In genomic region chr6:33161354-33162320, GRCh38 we compare ENCODE assay signal across 1 cellular context.
TF ChIP-seq lines count a peak whose summit lies in the region.

No MANE protein-coding gene starts in this region.

TF ChIP-seq in GM12878, 131 proteins besides CTCF, POLR2A, EP300 and RAD21 (continues in another document):
- TF ChIP-seq KLF5 (IDR thresholded peaks at IDR 0.05; ENCODE audit: partially characterized antibody) (no peak), TCF12 (IDR thresholded peaks at IDR 0.05; ENCODE audit: low read depth, low read length) (no peak), LARP7 (IDR thresholded peaks at IDR 0.05) (peak; percentile 74; the same call in 1 of the 2 replicates), SMARCA5 (IDR thresholded peaks at IDR 0.05) (peak; percentile 38; the same call in 1 of the 2 replicates), NR2C1 (IDR thresholded peaks at IDR 0.05) (no peak), CEBPB (IDR thresholded peaks at IDR 0.05; ENCODE audit: borderline replicate concordance in 1 of 2, low read depth in 2 of 2, low read length in 2 of 2) (no peak), SREBF1 (IDR thresholded peaks at IDR 0.05; ENCODE audit: low read length) (no peak), POLR2AphosphoS5 (IDR thresholded peaks at IDR 0.05; ENCODE audit: low read length) (no peak), USF2 (IDR thresholded peaks at IDR 0.05; ENCODE audit: borderline replicate concordance, low read depth, low read length) (no peak), NFYA (IDR thresholded peaks at IDR 0.05; ENCODE audit: borderline replicate concordance, low read depth, low read length) (no peak), MEF2B (IDR thresholded peaks at IDR 0.05; ENCODE audit: partially characterized antibody, poor library complexity, severe bottlenecking) (no peak), ZNF622 (IDR thresholded peaks at IDR 0.05) (no peak), SIX5 (IDR thresholded peaks at IDR 0.05; ENCODE audit: low read depth, low read length, severe bottlenecking) (no peak), SRF (IDR thresholded peaks at IDR 0.05; ENCODE audit: low read depth in 2 of 2, low read length in 2 of 2) (no peak), SP1 (IDR thresholded peaks at IDR 0.05; ENCODE audit: low read depth, low read length) (no peak), ZNF384 (IDR thresholded peaks at IDR 0.05; ENCODE audit: borderline replicate concordance, low read depth, low read length) (no peak), IRF3 (IDR thresholded peaks at IDR 0.05) (no peak), TCF3 (IDR thresholded peaks at IDR 0.05; ENCODE audit: borderline replicate concordance, insufficient read depth, low read depth, low read length) (no peak), JUNB (IDR thresholded peaks at IDR 0.05) (no peak), ZSCAN29 (IDR thresholded peaks at IDR 0.05) (no peak; the same call in 1 of the 2 replicates), MTA2 (IDR thresholded peaks at IDR 0.05; ENCODE audit: low read depth) (no peak), BHLHE40 (IDR thresholded peaks at IDR 0.05; ENCODE audit: borderline replicate concordance in 1 of 2, low read depth in 2 of 2, low read length in 1 of 2) (peak; percentile 35 to 56; a peak in 3 of 4 replicates), GATAD2B (conservative IDR thresholded peaks at IDR 0.05; ENCODE audit: low read depth) (0 out of 2 replicates have a peak, but pooled peaks have one; percentile 64), GABPA (IDR thresholded peaks at IDR 0.05; ENCODE audit: low read depth) (no peak), POLR2AphosphoS2 (IDR thresholded peaks at IDR 0.05; ENCODE audit: low read depth, low read length) (no peak), JUND (IDR thresholded peaks at IDR 0.05; ENCODE audit: low read depth, low read length) (no peak), CHD2 (IDR thresholded peaks at IDR 0.05; ENCODE audit: borderline replicate concordance, low read depth, low read length) (no peak), ZBTB11 (CRISPR knock-in tag; IDR thresholded peaks at IDR 0.05) (no peak), ATF7 (IDR thresholded peaks at IDR 0.05; ENCODE audit: low read depth) (no peak), TARDBP (IDR thresholded peaks at IDR 0.05; ENCODE audit: borderline replicate concordance) (no peak), IRF4 (IDR thresholded peaks at IDR 0.05; ENCODE audit: low read depth, low read length) (no peak), ZZZ3 (IDR thresholded peaks at IDR 0.05; ENCODE audit: control insufficient read depth, insufficient read length, low read depth) (no peak), MAX (IDR thresholded peaks at IDR 0.05; ENCODE audit: low read depth, low read length) (no peak; the same call in 1 of the 2 replicates), STAT3 (IDR thresholded peaks at IDR 0.05; ENCODE audit: low read depth, low read length) (no peak)
- TF ChIP-seq, protein P1, sequence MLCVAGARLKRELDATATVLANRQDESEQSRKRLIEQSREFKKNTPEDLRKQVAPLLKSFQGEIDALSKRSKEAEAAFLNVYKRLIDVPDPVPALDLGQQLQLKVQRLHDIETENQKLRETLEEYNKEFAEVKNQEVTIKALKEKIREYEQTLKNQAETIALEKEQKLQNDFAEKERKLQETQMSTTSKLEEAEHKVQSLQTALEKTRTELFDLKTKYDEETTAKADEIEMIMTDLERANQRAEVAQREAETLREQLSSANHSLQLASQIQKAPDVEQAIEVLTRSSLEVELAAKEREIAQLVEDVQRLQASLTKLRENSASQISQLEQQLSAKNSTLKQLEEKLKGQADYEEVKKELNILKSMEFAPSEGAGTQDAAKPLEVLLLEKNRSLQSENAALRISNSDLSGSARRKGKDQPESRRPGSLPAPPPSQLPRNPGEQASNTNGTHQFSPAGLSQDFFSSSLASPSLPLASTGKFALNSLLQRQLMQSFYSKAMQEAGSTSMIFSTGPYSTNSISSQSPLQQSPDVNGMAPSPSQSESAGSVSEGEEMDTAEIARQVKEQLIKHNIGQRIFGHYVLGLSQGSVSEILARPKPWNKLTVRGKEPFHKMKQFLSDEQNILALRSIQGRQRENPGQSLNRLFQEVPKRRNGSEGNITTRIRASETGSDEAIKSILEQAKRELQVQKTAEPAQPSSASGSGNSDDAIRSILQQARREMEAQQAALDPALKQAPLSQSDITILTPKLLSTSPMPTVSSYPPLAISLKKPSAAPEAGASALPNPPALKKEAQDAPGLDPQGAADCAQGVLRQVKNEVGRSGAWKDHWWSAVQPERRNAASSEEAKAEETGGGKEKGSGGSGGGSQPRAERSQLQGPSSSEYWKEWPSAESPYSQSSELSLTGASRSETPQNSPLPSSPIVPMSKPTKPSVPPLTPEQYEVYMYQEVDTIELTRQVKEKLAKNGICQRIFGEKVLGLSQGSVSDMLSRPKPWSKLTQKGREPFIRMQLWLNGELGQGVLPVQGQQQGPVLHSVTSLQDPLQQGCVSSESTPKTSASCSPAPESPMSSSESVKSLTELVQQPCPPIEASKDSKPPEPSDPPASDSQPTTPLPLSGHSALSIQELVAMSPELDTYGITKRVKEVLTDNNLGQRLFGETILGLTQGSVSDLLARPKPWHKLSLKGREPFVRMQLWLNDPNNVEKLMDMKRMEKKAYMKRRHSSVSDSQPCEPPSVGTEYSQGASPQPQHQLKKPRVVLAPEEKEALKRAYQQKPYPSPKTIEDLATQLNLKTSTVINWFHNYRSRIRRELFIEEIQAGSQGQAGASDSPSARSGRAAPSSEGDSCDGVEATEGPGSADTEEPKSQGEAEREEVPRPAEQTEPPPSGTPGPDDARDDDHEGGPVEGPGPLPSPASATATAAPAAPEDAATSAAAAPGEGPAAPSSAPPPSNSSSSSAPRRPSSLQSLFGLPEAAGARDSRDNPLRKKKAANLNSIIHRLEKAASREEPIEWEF (IDR thresholded peaks at IDR 0.05; ENCODE audit: insufficient replicate concordance, low read depth, low read length) = no peak
- TF ChIP-seq, protein P2, sequence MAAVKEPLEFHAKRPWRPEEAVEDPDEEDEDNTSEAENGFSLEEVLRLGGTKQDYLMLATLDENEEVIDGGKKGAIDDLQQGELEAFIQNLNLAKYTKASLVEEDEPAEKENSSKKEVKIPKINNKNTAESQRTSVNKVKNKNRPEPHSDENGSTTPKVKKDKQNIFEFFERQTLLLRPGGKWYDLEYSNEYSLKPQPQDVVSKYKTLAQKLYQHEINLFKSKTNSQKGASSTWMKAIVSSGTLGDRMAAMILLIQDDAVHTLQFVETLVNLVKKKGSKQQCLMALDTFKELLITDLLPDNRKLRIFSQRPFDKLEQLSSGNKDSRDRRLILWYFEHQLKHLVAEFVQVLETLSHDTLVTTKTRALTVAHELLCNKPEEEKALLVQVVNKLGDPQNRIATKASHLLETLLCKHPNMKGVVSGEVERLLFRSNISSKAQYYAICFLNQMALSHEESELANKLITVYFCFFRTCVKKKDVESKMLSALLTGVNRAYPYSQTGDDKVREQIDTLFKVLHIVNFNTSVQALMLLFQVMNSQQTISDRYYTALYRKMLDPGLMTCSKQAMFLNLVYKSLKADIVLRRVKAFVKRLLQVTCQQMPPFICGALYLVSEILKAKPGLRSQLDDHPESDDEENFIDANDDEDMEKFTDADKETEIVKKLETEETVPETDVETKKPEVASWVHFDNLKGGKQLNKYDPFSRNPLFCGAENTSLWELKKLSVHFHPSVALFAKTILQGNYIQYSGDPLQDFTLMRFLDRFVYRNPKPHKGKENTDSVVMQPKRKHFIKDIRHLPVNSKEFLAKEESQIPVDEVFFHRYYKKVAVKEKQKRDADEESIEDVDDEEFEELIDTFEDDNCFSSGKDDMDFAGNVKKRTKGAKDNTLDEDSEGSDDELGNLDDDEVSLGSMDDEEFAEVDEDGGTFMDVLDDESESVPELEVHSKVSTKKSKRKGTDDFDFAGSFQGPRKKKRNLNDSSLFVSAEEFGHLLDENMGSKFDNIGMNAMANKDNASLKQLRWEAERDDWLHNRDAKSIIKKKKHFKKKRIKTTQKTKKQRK (IDR thresholded peaks at IDR 0.05; ENCODE audit: low read depth, low read length) = no peak
- TF ChIP-seq, protein P3, sequence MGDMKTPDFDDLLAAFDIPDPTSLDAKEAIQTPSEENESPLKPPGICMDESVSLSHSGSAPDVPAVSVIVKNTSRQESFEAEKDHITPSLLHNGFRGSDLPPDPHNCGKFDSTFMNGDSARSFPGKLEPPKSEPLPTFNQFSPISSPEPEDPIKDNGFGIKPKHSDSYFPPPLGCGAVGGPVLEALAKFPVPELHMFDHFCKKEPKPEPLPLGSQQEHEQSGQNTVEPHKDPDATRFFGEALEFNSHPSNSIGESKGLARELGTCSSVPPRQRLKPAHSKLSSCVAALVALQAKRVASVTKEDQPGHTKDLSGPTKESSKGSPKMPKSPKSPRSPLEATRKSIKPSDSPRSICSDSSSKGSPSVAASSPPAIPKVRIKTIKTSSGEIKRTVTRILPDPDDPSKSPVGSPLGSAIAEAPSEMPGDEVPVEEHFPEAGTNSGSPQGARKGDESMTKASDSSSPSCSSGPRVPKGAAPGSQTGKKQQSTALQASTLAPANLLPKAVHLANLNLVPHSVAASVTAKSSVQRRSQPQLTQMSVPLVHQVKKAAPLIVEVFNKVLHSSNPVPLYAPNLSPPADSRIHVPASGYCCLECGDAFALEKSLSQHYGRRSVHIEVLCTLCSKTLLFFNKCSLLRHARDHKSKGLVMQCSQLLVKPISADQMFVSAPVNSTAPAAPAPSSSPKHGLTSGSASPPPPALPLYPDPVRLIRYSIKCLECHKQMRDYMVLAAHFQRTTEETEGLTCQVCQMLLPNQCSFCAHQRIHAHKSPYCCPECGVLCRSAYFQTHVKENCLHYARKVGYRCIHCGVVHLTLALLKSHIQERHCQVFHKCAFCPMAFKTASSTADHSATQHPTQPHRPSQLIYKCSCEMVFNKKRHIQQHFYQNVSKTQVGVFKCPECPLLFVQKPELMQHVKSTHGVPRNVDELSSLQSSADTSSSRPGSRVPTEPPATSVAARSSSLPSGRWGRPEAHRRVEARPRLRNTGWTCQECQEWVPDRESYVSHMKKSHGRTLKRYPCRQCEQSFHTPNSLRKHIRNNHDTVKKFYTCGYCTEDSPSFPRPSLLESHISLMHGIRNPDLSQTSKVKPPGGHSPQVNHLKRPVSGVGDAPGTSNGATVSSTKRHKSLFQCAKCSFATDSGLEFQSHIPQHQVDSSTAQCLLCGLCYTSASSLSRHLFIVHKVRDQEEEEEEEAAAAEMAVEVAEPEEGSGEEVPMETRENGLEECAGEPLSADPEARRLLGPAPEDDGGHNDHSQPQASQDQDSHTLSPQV (IDR thresholded peaks at IDR 0.05) = 0 out of 2 replicates have a peak, but pooled peaks have one; percentile 33
- TF ChIP-seq, protein P4, sequence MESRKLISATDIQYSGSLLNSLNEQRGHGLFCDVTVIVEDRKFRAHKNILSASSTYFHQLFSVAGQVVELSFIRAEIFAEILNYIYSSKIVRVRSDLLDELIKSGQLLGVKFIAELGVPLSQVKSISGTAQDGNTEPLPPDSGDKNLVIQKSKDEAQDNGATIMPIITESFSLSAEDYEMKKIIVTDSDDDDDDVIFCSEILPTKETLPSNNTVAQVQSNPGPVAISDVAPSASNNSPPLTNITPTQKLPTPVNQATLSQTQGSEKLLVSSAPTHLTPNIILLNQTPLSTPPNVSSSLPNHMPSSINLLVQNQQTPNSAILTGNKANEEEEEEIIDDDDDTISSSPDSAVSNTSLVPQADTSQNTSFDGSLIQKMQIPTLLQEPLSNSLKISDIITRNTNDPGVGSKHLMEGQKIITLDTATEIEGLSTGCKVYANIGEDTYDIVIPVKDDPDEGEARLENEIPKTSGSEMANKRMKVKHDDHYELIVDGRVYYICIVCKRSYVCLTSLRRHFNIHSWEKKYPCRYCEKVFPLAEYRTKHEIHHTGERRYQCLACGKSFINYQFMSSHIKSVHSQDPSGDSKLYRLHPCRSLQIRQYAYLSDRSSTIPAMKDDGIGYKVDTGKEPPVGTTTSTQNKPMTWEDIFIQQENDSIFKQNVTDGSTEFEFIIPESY (IDR thresholded peaks at IDR 0.05) = no peak
- TF ChIP-seq, protein P5, sequence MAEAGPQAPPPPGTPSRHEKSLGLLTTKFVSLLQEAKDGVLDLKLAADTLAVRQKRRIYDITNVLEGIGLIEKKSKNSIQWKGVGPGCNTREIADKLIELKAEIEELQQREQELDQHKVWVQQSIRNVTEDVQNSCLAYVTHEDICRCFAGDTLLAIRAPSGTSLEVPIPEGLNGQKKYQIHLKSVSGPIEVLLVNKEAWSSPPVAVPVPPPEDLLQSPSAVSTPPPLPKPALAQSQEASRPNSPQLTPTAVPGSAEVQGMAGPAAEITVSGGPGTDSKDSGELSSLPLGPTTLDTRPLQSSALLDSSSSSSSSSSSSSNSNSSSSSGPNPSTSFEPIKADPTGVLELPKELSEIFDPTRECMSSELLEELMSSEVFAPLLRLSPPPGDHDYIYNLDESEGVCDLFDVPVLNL (IDR thresholded peaks at IDR 0.05; ENCODE audit: low read depth, low read length) = no peak
